ENCODE assay signal across 8 cellular contexts in genomic region chr10:114042895-114043531, GRCh38.
DNase-seq lines count a peak whose midpoint lies in the region; ATAC-seq and TF ChIP-seq lines count a peak whose summit lies in the region.

No MANE protein-coding gene starts in this region.

- peak; percentile 47 for DNase-seq in EH (ENCODE audit: low read depth)
- DNase-seq in NCI-H2227 (lab: John Stamatoyannopoulos, UW; ENCODE audit: unreplicated experiment): peak; percentile 66
- DNase-seq in astrocyte of the cerebellum (ENCODE audit: low read depth): peak; percentile 15
- peak; percentile 66 for DNase-seq in iPS-NIHi11 (ENCODE audit: low spot score)
- DNase-seq in skeletal muscle cell (ENCODE audit: low read depth): no peak
- DNase-seq in foreskin melanocyte: no peak
- DNase-seq in NCI-H2107 treated with DMSO at 0.1 percent for 48 hours (lab: John Stamatoyannopoulos, UW; ENCODE audit: unreplicated experiment): no peak

- ATAC-seq in GM21786 (IDR thresholded peaks at IDR 0.05; ENCODE audit: unreplicated experiment): peak; percentile 42

- TF ChIP-seq CTCF in astrocyte of the cerebellum (IDR thresholded peaks at IDR 0.05; ENCODE audit: low read depth, low read length, missing control alignments): no peak

- H3K4me3 ChIP-seq in astrocyte of the cerebellum (ENCODE audit: low read depth, low read length) (peak overlapping the region; percentile 45), skeletal muscle cell (ENCODE audit: low read depth, low read length) (peak overlapping the region; percentile 44)

- in situ Hi-C loops in astrocyte of the cerebellum (cut with HindIII; ENCODE audit: low sequenced_read_pairs): no loop called here

Comparison
In these comparisons a context has a peak if more than half of its experiments do, and no peak if none do; other contexts are left out.
1. DNase-seq: peak in EH (single experiment), NCI-H2227 (single experiment), astrocyte of the cerebellum (single experiment) and iPS-NIHi11 (single experiment); none in skeletal muscle cell (single experiment), foreskin melanocyte (single experiment) and NCI-H2107 treated with DMSO at 0.1 percent for 48 hours (single experiment).